In genomic region chr7:40477094-40477493, GRCh38 we compare ENCODE assay signal across 29 cellular contexts.
"Had no signal": no experiment of that assay in that cellular context is flagged by ENCODE, and none has a peak within 500 bp of the region (broad histone marks: within the 10 kb centered on the region; RNA-seq: fewer than 3 reads in every experiment).

No MANE protein-coding gene starts in this region.

- H3K36me3 ChIP-seq: left lung, lower lobe of right lung, neural progenitor cell, neutrophil, ovary, right atrium auricular region, right lobe of liver, tibial nerve, uterus had no signal

- FAIRE-seq: islet of Langerhans, kidney had no signal

- DNase-seq: hypothalamus; immature natural killer cell; kidney; left colon; left lung; lower lobe of right lung; mammary epithelial cell; mesenchymal stem cell; naive B cell; natural killer cell; nephron progenitor cell; occipital lobe; ovary; right lobe of liver; stimulated activated CD4-positive, alpha-beta T cell treated with anti-CD3 and anti-CD28 coated beads, Interleukin-1b, Interleukin-23, amount 100 ng/mL, for 48 hours; stimulated activated CD4-positive, alpha-beta T cell treated with anti-CD3 and anti-CD28 coated beads, Interleukin-2, amount 100 ng/mL, for 48 hours; stimulated activated CD4-positive, alpha-beta T cell treated with anti-CD3 and anti-CD28 coated beads, Interleukin-4, amount 100 ng/mL, for 4 hours; stimulated activated CD8-positive, alpha-beta memory T cell treated with anti-CD3 and anti-CD28 coated beads, Interleukin-4, amount 100 ng/mL, for 48 hours; stimulated activated naive CD4-positive, alpha-beta T cell treated with Interleukin-2 at 50 U/mL for 16 hours; stimulated activated naive CD8-positive, alpha-beta T cell treated with anti-CD3 and anti-CD28 coated beads, Interleukin-15, amount 100 ng/mL, for 72 hours; substantia nigra; uterus had no signal

- ATAC-seq: left colon; left lung; lower lobe of right lung; natural killer cell; right lobe of liver; stimulated activated memory B cell treated with anti-CD40 and anti-IgM and Interleukin-4, amounts not matched to agents 10 μg/mL and 1 μg/mL and 100 μg/mL, for 72 hours; stimulated activated naive CD8-positive, alpha-beta T cell treated with anti-CD3 and anti-CD28 coated beads, Interleukin-15, amount 100 ng/mL, for 72 hours had no signal

- H3K4me3 ChIP-seq: left lung, lower lobe of right lung, neural progenitor cell, ovary, right atrium auricular region, right lobe of liver, smooth muscle cell, tibial nerve, uterus had no signal

- H3K27me3 ChIP-seq: left lung, neural progenitor cell, neutrophil, ovary, right atrium auricular region, right lobe of liver, tibial nerve, uterus had no signal

- H3K4me2 ChIP-seq: neural progenitor cell, smooth muscle cell had no signal

- H3K9me3 ChIP-seq: left lung, lower lobe of right lung, neutrophil, ovary, right atrium auricular region, right lobe of liver, tibial nerve, uterus had no signal

- H3K9ac ChIP-seq: neural progenitor cell had no signal

- H3K27ac ChIP-seq: left lung, lower lobe of right lung, neural progenitor cell, neutrophil, ovary, right atrium auricular region, right lobe of liver, tibial nerve, uterus had no signal

- H3K4me1 ChIP-seq: left lung, lower lobe of right lung, neural progenitor cell, right atrium auricular region, right lobe of liver, tibial nerve, uterus had no signal

- H2AFZ ChIP-seq: neural progenitor cell had no signal
